Comparison of ENCODE assay signal across 7 cellular contexts in the genomic region with DNA sequence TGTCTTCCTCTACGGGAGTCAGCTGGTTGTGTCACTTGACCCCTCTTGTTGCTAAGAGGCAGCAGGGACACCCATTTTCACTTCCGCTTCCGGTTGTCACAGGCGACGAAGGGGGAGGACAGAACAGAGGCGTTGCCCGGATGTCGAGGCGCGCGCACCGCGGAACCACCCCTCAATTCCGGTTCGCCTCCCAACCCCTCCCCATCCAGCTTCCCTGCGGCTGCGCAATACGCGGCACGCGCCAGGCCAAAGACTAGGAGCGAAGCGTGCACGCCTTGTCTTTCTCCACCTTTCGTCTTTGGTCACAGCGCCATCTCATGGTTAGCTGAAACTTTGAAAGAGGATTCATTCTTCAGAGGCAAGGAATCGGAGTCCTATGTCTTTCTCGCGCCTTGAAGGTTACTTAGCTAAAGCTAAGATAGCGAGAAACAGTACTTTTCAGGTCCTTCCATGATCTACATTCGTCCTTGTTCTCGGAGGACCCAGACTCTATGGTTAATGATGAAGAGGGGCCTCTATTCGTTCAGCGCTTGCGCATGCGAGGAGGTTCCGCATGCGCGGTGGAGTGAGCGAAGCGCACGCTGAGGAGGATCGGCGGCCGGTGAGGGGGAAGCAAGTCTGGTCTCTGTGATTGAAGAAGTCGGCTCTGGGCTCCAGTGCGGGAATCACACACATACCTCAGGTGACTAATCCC.
DNase-seq lines count a peak whose midpoint lies in the region; ATAC-seq and TF ChIP-seq lines count a peak whose summit lies in the region.

Gene ATP6V1D, minus strand, starts transcription at position 30 of the 694 bp plus-strand sequence. CDS start 106 bp downstream, outside the sequence.
Gene EIF2S1, plus strand, starts transcription at position 554 of the 694 bp plus-strand sequence. CDS start 4,440 bp downstream, outside the sequence.

- ATAC-seq in GM18505 (IDR thresholded peaks at IDR 0.05; ENCODE audit: unreplicated experiment) (peak; percentile 88), HG02981 (IDR thresholded peaks at IDR 0.05; ENCODE audit: unreplicated experiment) (peak; percentile 91)

- peak; percentile 93 for TF ChIP-seq CTCF in astrocyte of the spinal cord (IDR thresholded peaks at IDR 0.05; ENCODE audit: low read depth, low read length)
- TF ChIP-seq CTCF in retinal pigment epithelial cell (conservative IDR thresholded peaks at IDR 0.05; ENCODE audit: low read depth, low read length): peak; percentile 93

- DNase-seq in NCI-H2029 treated with DMSO at 0.1 percent for 48 hours (lab: John Stamatoyannopoulos, UW) (peak; percentile 61), T1000 (lab: John Stamatoyannopoulos, UW) (peak; percentile 97), astrocyte of the spinal cord (ENCODE audit: low read depth, low spot score) (peak; percentile 99), hippocampal formation (lab: John Stamatoyannopoulos, UW) (peak; percentile 98 to 99), retinal pigment epithelial cell (ENCODE audit: low read depth) (peak; percentile 97)

- H3K4me3 ChIP-seq in astrocyte of the spinal cord (ENCODE audit: low read depth, low read length) (peak within 1 kb of the TSS; percentile 92), retinal pigment epithelial cell (ENCODE audit: low read length) (peak within 1 kb of the TSS; percentile 96)

- TF ChIP-seq POLR2A in GM18505 (IDR thresholded peaks at IDR 0.05; ENCODE audit: borderline replicate concordance, extremely low read depth, insufficient read depth, insufficient read length): peak; percentile 94

- in situ Hi-C loops in astrocyte of the spinal cord (cut with HindIII; ENCODE audit: low sequenced_read_pairs): no loop called here

Comparison
In these comparisons a context has a peak if more than half of its experiments do, and no peak if none do; other contexts are left out.
1. Peak in every context shown above with its lines: DNase-seq, ATAC-seq and H3K4me3 ChIP-seq.